In genomic region chr5:172172912-172173591, GRCh38 we compare ENCODE assay signal across 10 cellular contexts. TPM values are rescaled to one million over a fixed set of nuclear protein-coding genes. Genes with fewer than 3 reads are reported as not detected.
DNase-seq lines count a peak whose midpoint lies in the region; ATAC-seq lines count a peak whose summit lies in the region.
"Had no signal": no experiment of that assay in that cellular context is flagged by ENCODE, and none has a peak within 500 bp of the region (broad histone marks: within the 10 kb centered on the region; RNA-seq: fewer than 3 reads in every experiment).

No MANE protein-coding gene starts in this region.

- peaks cover 14% of the 10 kb centered on the region for H3K36me3 Mint-ChIP-seq in activated naive CD4-positive, alpha-beta T cell treated with anti-CD3 and anti-CD28 coated beads for 36 hours (ENCODE audit: low read depth)

- no peaks in the 10 kb centered on the region for H3K9me3 Mint-ChIP-seq in activated naive CD4-positive, alpha-beta T cell treated with anti-CD3 and anti-CD28 coated beads for 36 hours

- peaks cover 22% of the 10 kb centered on the region for H3K4me1 ChIP-seq in adipocyte (ENCODE audit: control insufficient read depth, insufficient read depth, low read length)

- no peaks in the 10 kb centered on the region for H3K36me3 ChIP-seq in adipocyte (ENCODE audit: control insufficient read depth, insufficient read depth, low read length, severe bottlenecking)

- ATAC-seq in HG03097 (IDR thresholded peaks at IDR 0.05; ENCODE audit: low FRiP score, unreplicated experiment) (no peak), HG02970 (IDR thresholded peaks at IDR 0.05; ENCODE audit: low FRiP score, unreplicated experiment) (no peak)

- H3K4me1 Mint-ChIP-seq in activated naive CD4-positive, alpha-beta T cell treated with anti-CD3 and anti-CD28 coated beads for 36 hours (ENCODE audit: low read depth) = peaks cover 90% of the 10 kb centered on the region

- peak overlapping the region; percentile 94 for H3K27ac Mint-ChIP-seq in activated naive CD4-positive, alpha-beta T cell treated with anti-CD3 and anti-CD28 coated beads for 36 hours

- H3K9me3 ChIP-seq in adipocyte (ENCODE audit: control insufficient read depth, low read length) = no peaks in the 10 kb centered on the region

- H3K9ac ChIP-seq in adipocyte (ENCODE audit: low read length) = no peak overlapping the region

- intact Hi-C loops in activated naive CD4-positive, alpha-beta T cell treated with anti-CD3 and anti-CD28 coated beads for 36 hours (cut with micrococcal nuclease) = loop anchor here (10.0 kb wide), 2 partner anchors 1838 to 1878 kb away; partner anchors contain the start of gene LCP2

- peak overlapping the region; percentile 89 for H3K4me3 Mint-ChIP-seq in activated naive CD4-positive, alpha-beta T cell treated with anti-CD3 and anti-CD28 coated beads for 36 hours

- no peak overlapping the region for H3K4me3 ChIP-seq in adipocyte (ENCODE audit: low read length)

- no peaks in the 10 kb centered on the region for H3K27me3 Mint-ChIP-seq in activated naive CD4-positive, alpha-beta T cell treated with anti-CD3 and anti-CD28 coated beads for 36 hours (ENCODE audit: low read depth)

- DNase-seq in activated naive CD4-positive, alpha-beta T cell treated with anti-CD3 and anti-CD28 coated beads for 36 hours = no peak
- no peak for DNase-seq in activated naive CD4-positive, alpha-beta T cell treated with anti-CD3 and anti-CD28 coated beads, Interleukin-2, amount 50 U/mL, for 16 hours
- DNase-seq in adipocyte (ENCODE audit: low read depth) (peak; percentile 40), medulla oblongata (ENCODE audit: extremely low spot score) (peak; percentile 90), superior temporal gyrus (ENCODE audit: extremely low spot score) (peak; percentile 72), SKM-1 (lab: John Stamatoyannopoulos, UW; ENCODE audit: unreplicated experiment) (no peak)
- DNase-seq: NCI-H1092 treated with DMSO at 0.1 percent for 48 hours, RPMI8226 had no signal

- CTCF ChIA-PET in activated naive CD4-positive, alpha-beta T cell treated with anti-CD3 and anti-CD28 coated beads for 36 hours (lab: Charles Lee) = interaction anchor here (1.0 to 4.9 kb wide), 10 partner anchors 10 to 166 kb away, joined by 3 to 54 read pairs (median 9); partner anchors contain the start of genes FBXW11 and STK10

- H3K27me3 ChIP-seq in adipocyte (replicated peaks; ENCODE audit: control insufficient read depth, insufficient read depth, low read length) = no peaks in the 10 kb centered on the region

RNA-seq across cellular contexts. Expression of gene STK10, which starts 15.0 kb away (rescaled TPM):
- 10 to 100 TPM; 44.7 to 55.1 TPM for total RNA-seq in activated naive CD4-positive, alpha-beta T cell treated with anti-CD3 and anti-CD28 coated beads for 36 hours

RNA-seq across cellular contexts. Expression of gene EFCAB9, which starts 20.9 kb away (rescaled TPM):
- total RNA-seq in activated naive CD4-positive, alpha-beta T cell treated with anti-CD3 and anti-CD28 coated beads for 36 hours = not detected

Comparison
In these comparisons a context has a peak if more than half of its experiments do, and no peak if none do; other contexts are left out.
1. DNase-seq: peak in adipocyte (single experiment), medulla oblongata (single experiment) and superior temporal gyrus (single experiment); none in activated naive CD4-positive, alpha-beta T cell treated with anti-CD3 and anti-CD28 coated beads for 36 hours (single experiment), activated naive CD4-positive, alpha-beta T cell treated with anti-CD3 and anti-CD28 coated beads, Interleukin-2, amount 50 U/mL, for 16 hours (single experiment) and SKM-1 (single experiment).